ENCODE assay signal across 1 cellular context in the genomic region with DNA sequence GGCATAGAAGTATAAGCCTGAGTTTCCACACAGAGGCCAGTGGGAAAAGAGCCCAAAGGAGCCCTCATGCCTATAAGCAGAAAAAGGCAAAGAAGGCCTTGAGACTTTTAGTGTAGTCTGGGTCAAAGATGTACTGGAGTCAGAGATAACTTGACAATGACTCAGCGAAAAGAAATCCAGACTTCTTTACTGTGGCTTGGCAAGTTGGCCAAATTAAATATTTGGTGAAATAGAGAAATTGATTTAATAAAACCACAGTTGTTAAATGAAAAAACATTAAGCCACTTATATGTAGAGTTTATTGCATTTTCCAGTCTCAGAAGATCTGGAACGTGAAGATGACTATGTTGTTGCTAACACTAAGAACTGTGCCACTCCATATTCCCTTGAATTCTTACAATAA.
TF ChIP-seq lines count a peak whose summit lies in the region.

No MANE protein-coding gene starts in this region.

TF ChIP-seq in A549, 52 proteins besides CTCF, POLR2A, EP300 and RAD21 (continued from another document):
- TF ChIP-seq E2F6 (IDR thresholded peaks at IDR 0.05; ENCODE audit: borderline replicate concordance, low read depth) (no peak), JUN (IDR thresholded peaks at IDR 0.05) (peak; percentile 79 to 88; a peak in 4 of 5 replicates), NFE2L2 (conservative IDR thresholded peaks at IDR 0.05; ENCODE audit: low read length) (peak; percentile 98), ATOH8 (CRISPR knock-in tag; IDR thresholded peaks at IDR 0.05; ENCODE audit: low read depth) (no peak), CBX2 (IDR thresholded peaks at IDR 0.05; ENCODE audit: borderline replicate concordance, low read depth) (no peak), KDM1A (IDR thresholded peaks at IDR 0.05; ENCODE audit: low read depth) (no peak), PHF8 (IDR thresholded peaks at IDR 0.05; ENCODE audit: borderline replicate concordance, low read depth) (no peak), RFX5 (IDR thresholded peaks at IDR 0.05) (no peak), CBX8 (IDR thresholded peaks at IDR 0.05) (no peak), TFCP2L1 (CRISPR knock-in tag; IDR thresholded peaks at IDR 0.05) (no peak), GATA3 (IDR thresholded peaks at IDR 0.05; ENCODE audit: borderline replicate concordance) (peak; percentile 94), TP53 (CRISPR knock-in tag; IDR thresholded peaks at IDR 0.05) (no peak), FOSB (CRISPR knock-in tag; IDR thresholded peaks at IDR 0.05) (no peak), MAFK (IDR thresholded peaks at IDR 0.05; ENCODE audit: partially characterized antibody) (peak; percentile 99), ZSCAN20 (CRISPR knock-in tag; IDR thresholded peaks at IDR 0.05) (peak; percentile 45; the same call in 1 of the 2 replicates), CHD2 (IDR thresholded peaks at IDR 0.05; ENCODE audit: low read length, partially characterized antibody) (no peak), ZFP36 (IDR thresholded peaks at IDR 0.05; ENCODE audit: borderline replicate concordance, partially characterized antibody) (peak; percentile 25), SMC3 (IDR thresholded peaks at IDR 0.05) (peak; percentile 45; the same call in 2 of the 3 replicates), ZC3H11A (IDR thresholded peaks at IDR 0.05) (no peak), HOXA7 (CRISPR knock-in tag; IDR thresholded peaks at IDR 0.05) (no peak), MYC (IDR thresholded peaks at IDR 0.05; ENCODE audit: borderline replicate concordance, low read length) (no peak), JUNB (IDR thresholded peaks at IDR 0.05) (peak; percentile 95), HOXB13 (CRISPR knock-in tag; IDR thresholded peaks at IDR 0.05; ENCODE audit: low read depth) (0 out of 2 replicates have a peak, but pooled peaks have one; percentile 57), RARB (CRISPR knock-in tag; IDR thresholded peaks at IDR 0.05) (0 out of 2 replicates have a peak, but pooled peaks have one; percentile 18), HEYL (CRISPR knock-in tag; IDR thresholded peaks at IDR 0.05) (0 out of 2 replicates have a peak, but pooled peaks have one; percentile 31), FOSL2 (IDR thresholded peaks at IDR 0.05) (peak; percentile 82), FOSL2 (CRISPR knock-in tag; IDR thresholded peaks at IDR 0.05) (peak; percentile 85), USF2 (IDR thresholded peaks at IDR 0.05) (no peak), EHMT2 (IDR thresholded peaks at IDR 0.05; ENCODE audit: low read depth) (no peak), KDM5A (IDR thresholded peaks at IDR 0.05) (no peak)
- TF ChIP-seq, protein P1, sequence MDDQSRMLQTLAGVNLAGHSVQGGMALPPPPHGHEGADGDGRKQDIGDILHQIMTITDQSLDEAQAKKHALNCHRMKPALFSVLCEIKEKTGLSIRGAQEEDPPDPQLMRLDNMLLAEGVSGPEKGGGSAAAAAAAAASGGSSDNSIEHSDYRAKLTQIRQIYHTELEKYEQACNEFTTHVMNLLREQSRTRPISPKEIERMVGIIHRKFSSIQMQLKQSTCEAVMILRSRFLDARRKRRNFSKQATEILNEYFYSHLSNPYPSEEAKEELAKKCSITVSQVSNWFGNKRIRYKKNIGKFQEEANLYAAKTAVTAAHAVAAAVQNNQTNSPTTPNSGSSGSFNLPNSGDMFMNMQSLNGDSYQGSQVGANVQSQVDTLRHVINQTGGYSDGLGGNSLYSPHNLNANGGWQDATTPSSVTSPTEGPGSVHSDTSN (IDR thresholded peaks at IDR 0.05) = no peak
- TF ChIP-seq, protein P2, sequence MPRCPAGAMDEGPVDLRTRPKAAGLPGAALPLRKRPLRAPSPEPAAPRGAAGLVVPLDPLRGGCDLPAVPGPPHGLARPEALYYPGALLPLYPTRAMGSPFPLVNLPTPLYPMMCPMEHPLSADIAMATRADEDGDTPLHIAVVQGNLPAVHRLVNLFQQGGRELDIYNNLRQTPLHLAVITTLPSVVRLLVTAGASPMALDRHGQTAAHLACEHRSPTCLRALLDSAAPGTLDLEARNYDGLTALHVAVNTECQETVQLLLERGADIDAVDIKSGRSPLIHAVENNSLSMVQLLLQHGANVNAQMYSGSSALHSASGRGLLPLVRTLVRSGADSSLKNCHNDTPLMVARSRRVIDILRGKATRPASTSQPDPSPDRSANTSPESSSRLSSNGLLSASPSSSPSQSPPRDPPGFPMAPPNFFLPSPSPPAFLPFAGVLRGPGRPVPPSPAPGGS (IDR thresholded peaks at IDR 0.05) = peak; percentile 65; the same call in 1 of the 3 replicates
